In genomic region chr1:168709407-168709891, GRCh38 we compare ENCODE assay signal across 10 cellular contexts. TPM values are rescaled to one million over a fixed set of nuclear protein-coding genes. Genes with fewer than 3 reads are reported as not detected.
DNase-seq lines count a peak whose midpoint lies in the region; ATAC-seq and TF ChIP-seq lines count a peak whose summit lies in the region.
"Had no signal": no experiment of that assay in that cellular context is flagged by ENCODE, and none has a peak within 500 bp of the region (broad histone marks: within the 10 kb centered on the region; RNA-seq: fewer than 3 reads in every experiment).

No MANE protein-coding gene starts in this region.

- H3K27ac ChIP-seq in endodermal cell (ENCODE audit: low read depth, low read length), result peak overlapping the region; percentile 31

- H3K36me3 ChIP-seq in endodermal cell (ENCODE audit: control insufficient read depth, insufficient read depth, low read length) (no peaks in the 10 kb centered on the region), mucosa of descending colon (ENCODE audit: low read depth) (no peaks in the 10 kb centered on the region)

- no peaks in the 10 kb centered on the region for H3K36me3 Mint-ChIP-seq in endodermal cell (ENCODE audit: low read depth)
- H3K36me3 Mint-ChIP-seq: natural killer cell had no signal

- H3K9me3 Mint-ChIP-seq in endodermal cell, result no peaks in the 10 kb centered on the region
- H3K9me3 Mint-ChIP-seq: natural killer cell had no signal

- peaks cover 3% of the 10 kb centered on the region for H3K27me3 Mint-ChIP-seq in endodermal cell (ENCODE audit: insufficient read depth)

- H3K27me3 ChIP-seq in endodermal cell (ENCODE audit: control insufficient read depth, insufficient read depth, low read length, poor library complexity, severe bottlenecking), result no peaks in the 10 kb centered on the region

- no peak overlapping the region for H3K9ac ChIP-seq in endodermal cell (ENCODE audit: extremely low read depth, low read length, poor library complexity, severe bottlenecking)

- H3K4me3 ChIP-seq in endodermal cell (ENCODE audit: low read length), result no peak overlapping the region
- no peak overlapping the region for H3K4me3 ChIP-seq in mucosa of descending colon

- H3K4me1 ChIP-seq in endodermal cell (ENCODE audit: control insufficient read depth, insufficient read depth, low read length), result peaks cover 10% of the 10 kb centered on the region
- H3K4me1 ChIP-seq in mucosa of descending colon (ENCODE audit: low read depth), result peaks cover 9% of the 10 kb centered on the region

- ATAC-seq in Right ventricle myocardium inferior (peak; percentile 79), mucosa of descending colon (peak; percentile 67), GM21447 (IDR thresholded peaks at IDR 0.05; ENCODE audit: unreplicated experiment) (no peak)
- ATAC-seq: natural killer cell had no signal

- no peak overlapping the region for H3K27ac Mint-ChIP-seq in endodermal cell
- H3K27ac Mint-ChIP-seq: natural killer cell had no signal

- peaks cover 14% of the 10 kb centered on the region for H3K4me1 Mint-ChIP-seq in endodermal cell
- H3K4me1 Mint-ChIP-seq: natural killer cell had no signal

- no peak overlapping the region for H3K4me3 Mint-ChIP-seq in endodermal cell
- H3K4me3 Mint-ChIP-seq: natural killer cell had no signal

- intact Hi-C loops in Right ventricle myocardium inferior (cut with DNase I) (no loop called here), cardiac septum (cut with DNase I) (no loop called here), mucosa of descending colon (cut with DNase I, micrococcal nuclease) (no loop called here)

- DNase-seq in Right ventricle myocardium inferior (ENCODE audit: missing footprints) (no peak), cardiac septum (ENCODE audit: low spot score) (no peak), endodermal cell (no peak), mucosa of descending colon (peak in 1 of 3 donors; percentile 31), NCI-H187 (lab: John Stamatoyannopoulos, UW) (no peak)
- DNase-seq in central memory CD4-positive, alpha-beta T cell, result no peak
- no peak for DNase-seq in activated CD4-positive, CD25-positive, alpha-beta regulatory T cell (lab: John Stamatoyannopoulos, UW)
- DNase-seq: natural killer cell, NCI-H1436 had no signal

- TF ChIP-seq CTCF in endodermal cell (conservative IDR thresholded peaks at IDR 0.05), result no peak
- no peak for TF ChIP-seq CTCF in mucosa of descending colon (IDR thresholded peaks at IDR 0.05)

- WGBS in endodermal cell (ENCODE audit: insufficient coverage in 1 of 2, insufficient read length in 1 of 2), 2 experiments, result 66 to 74% methylated on average over 5 to 7 of the region's 7 CpGs

- no peaks in the 10 kb centered on the region for H3K9me3 ChIP-seq in endodermal cell (ENCODE audit: control insufficient read depth, low read length)
- H3K9me3 ChIP-seq in mucosa of descending colon, result no peaks in the 10 kb centered on the region

RNA-seq across cellular contexts. Expression of gene DPT, which starts 19.6 kb away (rescaled TPM):
- total RNA-seq in Right ventricle myocardium inferior, result 42.0 TPM
- 32.1 TPM for total RNA-seq in cardiac septum
- not detected for total RNA-seq in endodermal cell
- polyA plus RNA-seq in endodermal cell (2013, experiment 1 of 2), result not detected
- not detected for polyA plus RNA-seq in endodermal cell (2013, experiment 2 of 2)
- total RNA-seq in mucosa of descending colon, result 100 to 1,000 TPM in 1 of 3 donors, 10 to 100 TPM in 1, 1 to 10 TPM in 1; 4.8 to 277 (median 16.9) TPM
- total RNA-seq: natural killer cell had no signal

Comparison
In these comparisons a context has a peak if more than half of its experiments do, and no peak if none do; other contexts are left out.
1. RNA of gene DPT, which starts 19.6 kb away (total RNA-seq): 42.0 TPM in Right ventricle myocardium inferior (single experiment), 32.1 TPM in cardiac septum (single experiment) and 4.8 to 277 TPM in mucosa of descending colon; not detected in endodermal cell; every median in the first group is over 4 times any median in the second.